Comparison of ENCODE assay signal across 21 cellular contexts in genomic region chr3:76310661-76311060, GRCh38.
A peak's percentile ranks its signal among the peaks of the same experiment; 100 is the strongest.
DNase-seq lines count a peak whose midpoint lies in the region; ATAC-seq and TF ChIP-seq lines count a peak whose summit lies in the region.
"Had no signal": no experiment of that assay in that cellular context is flagged by ENCODE, and none has a peak within 500 bp of the region (broad histone marks: within the 10 kb centered on the region; RNA-seq: fewer than 3 reads in every experiment).

No MANE protein-coding gene starts in this region.

- TF ChIP-seq CTCF in right atrium auricular region (IDR thresholded peaks at IDR 0.05) = no peak

- ATAC-seq in HG03139 (IDR thresholded peaks at IDR 0.05; ENCODE audit: unreplicated experiment) = no peak
- ATAC-seq: naive thymus-derived CD4-positive, alpha-beta T cell; stimulated activated memory B cell treated with anti-CD40 and anti-IgM and Interleukin-4, amounts not matched to agents 10 μg/mL and 1 μg/mL and 100 μg/mL, for 72 hours had no signal

- no peaks in the 10 kb centered on the region for H3K9me2 ChIP-seq in GM23248 (ENCODE audit: insufficient read depth)

- DNase-seq in GM23248 (peak; percentile 29), SW480 (ENCODE audit: low spot score) (peak; percentile 56), inferior parietal cortex (ENCODE audit: extremely low spot score) (peak; percentile 45), hepatic stellate cell (ENCODE audit: low spot score) (no peak), right atrium auricular region (ENCODE audit: low spot score) (no peak), NCI-H2081 (lab: John Stamatoyannopoulos, UW) (no peak)
- DNase-seq: activated CD4-positive, alpha-beta T cell treated with anti-CD3 and anti-CD28 coated beads for 48 hours; AML-193; hippocampal formation; mesendoderm; naive thymus-derived CD4-positive, alpha-beta T cell; NCI-H1092 treated with DMSO at 0.1 percent for 48 hours; NCI-H2081 treated with DMSO at 0.1 percent for 48 hours; NCI-H510A treated with DMSO at 0.1 percent for 48 hours; stimulated activated CD4-positive, alpha-beta T cell treated with anti-CD3 and anti-CD28 coated beads, Interleukin-1b, Interleukin-23, amount 100 ng/mL, for 48 hours; thyroid gland had no signal

- peak overlapping the region; percentile 56 for H3K4me3 ChIP-seq in GM23248
- H3K4me3 ChIP-seq in skin epidermis = peak overlapping the region in 1 of 7 experiments; percentile 38
- H3K4me3 ChIP-seq in right atrium auricular region = no peak overlapping the region
- H3K4me3 ChIP-seq: coronary artery, thyroid gland had no signal

- H3K79me2 ChIP-seq in GM23248 (ENCODE audit: insufficient read depth) = no peaks in the 10 kb centered on the region
- H3K79me2 ChIP-seq: parathyroid adenoma had no signal

- peak overlapping the region; percentile 15; the same call in 1 of the 2 replicates for H3K9ac ChIP-seq in GM23248
- H3K9ac ChIP-seq: parathyroid adenoma had no signal

- H3K27ac ChIP-seq in GM23248 (no peak overlapping the region), skin epidermis (peak overlapping the region in 12 of 21 experiments; percentile 5 to 84 (median 60)), right atrium auricular region (no peak overlapping the region)
- H3K27ac ChIP-seq: coronary artery, parathyroid adenoma, thyroid gland had no signal

- H3K4me2 ChIP-seq in GM23248 (ENCODE audit: unreplicated experiment) = peak overlapping the region; percentile 69

- no peaks in the 10 kb centered on the region for H4K20me1 ChIP-seq in GM23248 (ENCODE audit: insufficient read depth)

- 1 to 3% methylated on average over 7 of the region's 7 CpGs for WGBS in GM23248 (ENCODE audit: low coverage in 1 of 2, low lambda C conversion rate in 2 of 2, missing lambda C conversion rate in 2 of 2), 2 experiments

- H3K36me3 ChIP-seq in GM23248 (ENCODE audit: low read depth) (no peaks in the 10 kb centered on the region), right atrium auricular region (no peaks in the 10 kb centered on the region)
- H3K36me3 ChIP-seq: thyroid gland had no signal

- in situ Hi-C loops in GM23248 (cut with MboI) = no loop called here

- peak overlapping the region; percentile 73 for H2AFZ ChIP-seq in GM23248
- H2AFZ ChIP-seq: parathyroid adenoma had no signal

- peaks cover 14% of the 10 kb centered on the region for H3K4me1 ChIP-seq in GM23248 (ENCODE audit: insufficient read depth)
- no peaks in the 10 kb centered on the region for H3K4me1 ChIP-seq in right atrium auricular region
- H3K4me1 ChIP-seq: parathyroid adenoma, thyroid gland had no signal

- peaks cover 12% of the 10 kb centered on the region; the same call in 1 of the 2 replicates for H3K27me3 ChIP-seq in GM23248 (replicated peaks; ENCODE audit: insufficient read depth)
- H3K27me3 ChIP-seq in right atrium auricular region = no peaks in the 10 kb centered on the region
- H3K27me3 ChIP-seq: thyroid gland had no signal

- no peaks in the 10 kb centered on the region for H3F3A ChIP-seq in GM23248 (ENCODE audit: insufficient read depth)

- H3K9me3 ChIP-seq in GM23248 (ENCODE audit: low read depth) (no peaks in the 10 kb centered on the region), right atrium auricular region (no peaks in the 10 kb centered on the region)
- H3K9me3 ChIP-seq: thyroid gland had no signal

Comparison
In these comparisons a context has a peak if more than half of its experiments do, and no peak if none do; other contexts are left out.
1. DNase-seq: peak in GM23248 (single experiment), SW480 (single experiment) and inferior parietal cortex (single experiment); none in hepatic stellate cell (single experiment), right atrium auricular region (single experiment) and NCI-H2081 (0 of 2).
2. H3K27ac ChIP-seq: peak in skin epidermis (12 of 21); none in GM23248 (single experiment) and right atrium auricular region (0 of 2).